Comparison of ENCODE assay signal across 8 cellular contexts in the genomic region with DNA sequence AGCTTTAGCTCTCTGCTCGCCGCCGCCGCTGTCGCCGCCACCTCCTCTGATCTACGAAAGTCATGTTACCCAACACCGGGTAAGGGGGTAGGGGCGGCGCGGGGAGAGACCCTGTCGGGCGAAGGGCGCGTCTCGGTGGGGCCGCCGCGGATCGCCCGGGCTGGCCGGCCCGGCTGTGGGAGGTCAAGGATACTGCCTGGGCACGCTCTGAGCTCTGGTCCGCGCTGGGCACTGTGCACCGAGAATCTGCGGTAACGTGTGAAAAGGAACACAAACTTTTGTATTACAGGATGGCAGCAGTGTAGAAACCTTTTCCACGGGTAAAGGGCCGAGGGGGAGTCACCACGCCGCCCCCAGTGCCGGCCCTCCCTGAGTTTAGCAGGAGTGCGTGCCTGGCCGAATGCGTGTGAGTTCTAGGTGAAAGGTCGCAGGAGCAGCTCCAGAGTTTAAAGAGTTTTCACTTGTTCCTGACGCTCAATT. TPM values are rescaled to one million over a fixed set of nuclear protein-coding genes. Genes with fewer than 3 reads are reported as not detected.
DNase-seq lines count a peak whose midpoint lies in the region; ATAC-seq, FAIRE-seq and TF ChIP-seq lines count a peak whose summit lies in the region.

HSDL2 (plus strand) TSS at position 7 of the 480 bp plus-strand sequence; CDS start at position 63, 56 bp downstream.

- peak; percentile 64 for DNase-seq in DMS53 (lab: John Stamatoyannopoulos, UW)
- no peak for DNase-seq in DMS53 treated with DMSO at 0.1 percent for 48 hours (lab: John Stamatoyannopoulos, UW; ENCODE audit: unreplicated experiment)
- peak; percentile 7 for DNase-seq in NCI-H226
- DNase-seq in K562 (ENCODE audit: extremely low read depth in 1 of 4, low spot score in 3 of 4): peak in 3 of 4 experiments; percentile 19 to 59 (median 35)
- DNase-seq in small intestine: peak; percentile 63
- DNase-seq in HuH-7 (ENCODE audit: low spot score): no peak

- H3K27ac ChIP-seq in K562 (ENCODE audit: extremely low read depth, low read depth, low read length): peak within 1 kb of the TSS; percentile 93
- peak within 1 kb of the TSS; percentile 95 to 97 for H3K27ac ChIP-seq in small intestine (ENCODE audit: low read depth in 1 of 2, low read length in 1 of 2)

- TF ChIP-seq CTCF in K562 (IDR thresholded peaks at IDR 0.05 in 2 of 3, conservative IDR thresholded peaks at IDR 0.05 in 1 of 3; ENCODE audit: insufficient read depth in 2 of 3, low read depth in 1 of 3, low read length in 3 of 3): no peak

- peaks cover 3% of the 10 kb centered on the region for H3K9me1 ChIP-seq in K562 (ENCODE audit: control insufficient read depth, insufficient read depth, low read length)

- FAIRE-seq in K562 (lab: Jason Lieb, UNC) (no peak), small intestine (lab: Jason Lieb, UNC) (no peak)

- in situ Hi-C loops in K562 (cut with MboI): no loop called here

- under 1% methylated on average over 32 of the region's 39 CpGs for WGBS in K562 (ENCODE audit: insufficient coverage, low coverage, missing lambda C conversion rate)
- 0 to 1% (median 0%) methylated on average over 32 to 39 of the region's 39 CpGs for WGBS in small intestine, 3 donors

- ATAC-seq in HG02571 (IDR thresholded peaks at IDR 0.05; ENCODE audit: unreplicated experiment) (peak; percentile 31), K562 (peak; percentile 57)

- H2AFZ ChIP-seq in K562 (ENCODE audit: low read depth, low read length): peak within 1 kb of the TSS; percentile 98

- no peaks in the 10 kb centered on the region for H3K9me3 ChIP-seq in K562 (replicated peaks; ENCODE audit: control insufficient read depth, insufficient read depth, low read depth, low read length)
- no peaks in the 10 kb centered on the region for H3K9me3 ChIP-seq in iPS-18c (ENCODE audit: control insufficient read depth, insufficient read depth, low read length)
- no peaks in the 10 kb centered on the region for H3K9me3 ChIP-seq in small intestine (ENCODE audit: control insufficient read depth, low read depth)

- H3K9ac ChIP-seq in K562 (ENCODE audit: insufficient read depth in 1 of 2, low read depth in 2 of 2, low read length in 2 of 2): peak within 1 kb of the TSS; percentile 82 to 95

- intact Hi-C loops in K562 (cut with micrococcal nuclease): loop anchor here (1.0 to 5.0 kb wide), 2 partner anchors 42 to 332 kb away; no protein-coding TSS in a partner anchor

- H3K4me1 ChIP-seq in K562 (replicated peaks in 1 of 2; ENCODE audit: control insufficient read depth in 2 of 2, insufficient read depth in 2 of 2, low read length in 2 of 2): peaks cover 14 to 27% of the 10 kb centered on the region in 2 experiments
- H3K4me1 ChIP-seq in small intestine (ENCODE audit: control insufficient read depth in 2 of 2, insufficient read depth in 1 of 2, low read depth in 1 of 2, low read length in 1 of 2): peaks cover 2 to 5% of the 10 kb centered on the region in 2 donors

- peak within 1 kb of the TSS; percentile 88 for H3K4me2 ChIP-seq in K562 (ENCODE audit: insufficient read depth, low read length)

- peaks cover 76% of the 10 kb centered on the region for H3K79me2 ChIP-seq in K562 (ENCODE audit: control insufficient read depth, insufficient read depth, low read length)

- H3K27me3 ChIP-seq in K562 (ENCODE audit: control insufficient read depth in 2 of 2, insufficient read depth in 2 of 2, low read length in 2 of 2): no peaks in the 10 kb centered on the region
- no peaks in the 10 kb centered on the region for H3K27me3 ChIP-seq in small intestine (ENCODE audit: control insufficient read depth in 2 of 2, insufficient read depth in 2 of 2, low read length in 2 of 2)

- CTCF ChIA-PET in K562 (lab: Yijun Ruan, JAX; ENCODE audit: low intra/inter-chr PET ratio): interaction anchor here (0.7 kb wide), 1 partner anchor 294 kb away, joined by 3 read pairs; no protein-coding TSS in a partner anchor

- POLR2A ChIA-PET in K562 (lab: Yijun Ruan, JAX): interaction anchor here (0.6 to 2.5 kb wide), 18 partner anchors 9 to 749 kb away, joined by 3 to 11 read pairs (median 4); partner anchors contain the start of genes DNAJC25 and PTBP3

- H3K4me3 ChIP-seq in K562: peak within 1 kb of the TSS; percentile 80
- peak within 1 kb of the TSS; percentile 84 for H3K4me3 ChIP-seq in iPS-18c (ENCODE audit: insufficient read depth, low read depth, low read length)
- H3K4me3 ChIP-seq in small intestine (ENCODE audit: low read depth in 1 of 2, low read length in 2 of 2): peak within 1 kb of the TSS; percentile 69 to 75

- no peak for TF ChIP-seq RAD21 in K562 (CRISPR knock-in tag; conservative IDR thresholded peaks at IDR 0.05 in 1 of 2, IDR thresholded peaks at IDR 0.05 in 1 of 2)

- H3K36me3 ChIP-seq in K562 (ENCODE audit: control insufficient read depth, insufficient read depth, low read length): peaks cover 5% of the 10 kb centered on the region; the same call in 1 of the 3 replicates
- no peaks in the 10 kb centered on the region for H3K36me3 ChIP-seq in small intestine (ENCODE audit: control insufficient read depth in 2 of 2, insufficient read depth in 2 of 2, low read length in 2 of 2)

- TF ChIP-seq EP300 in K562 (IDR thresholded peaks at IDR 0.05; ENCODE audit: low read length): no peak

- BruUV-seq in K562 (replicated peaks; lab: Mats Ljungman, UMichigan): no TSS peak

- TF ChIP-seq POLR2A in K562 (conservative IDR thresholded peaks at IDR 0.05): no peak

- no peaks in the 10 kb centered on the region for H4K20me1 ChIP-seq in K562 (replicated peaks; ENCODE audit: control insufficient read depth, insufficient read depth, low read length)

TF ChIP-seq in K562, 482 proteins besides CTCF, POLR2A, EP300 and RAD21 (continues in another document):
- TF ChIP-seq NR4A1 (CRISPR knock-in tag; IDR thresholded peaks at IDR 0.05): peak; percentile 61; the same call in 1 of the 2 replicates
- TF ChIP-seq NR4A1 (tag; IDR thresholded peaks at IDR 0.05): no peak
- TF ChIP-seq ZNF134 (CRISPR knock-in tag; conservative IDR thresholded peaks at IDR 0.05): no peak
- no peak for TF ChIP-seq SOX6 (IDR thresholded peaks at IDR 0.05)
- TF ChIP-seq, protein P1, sequence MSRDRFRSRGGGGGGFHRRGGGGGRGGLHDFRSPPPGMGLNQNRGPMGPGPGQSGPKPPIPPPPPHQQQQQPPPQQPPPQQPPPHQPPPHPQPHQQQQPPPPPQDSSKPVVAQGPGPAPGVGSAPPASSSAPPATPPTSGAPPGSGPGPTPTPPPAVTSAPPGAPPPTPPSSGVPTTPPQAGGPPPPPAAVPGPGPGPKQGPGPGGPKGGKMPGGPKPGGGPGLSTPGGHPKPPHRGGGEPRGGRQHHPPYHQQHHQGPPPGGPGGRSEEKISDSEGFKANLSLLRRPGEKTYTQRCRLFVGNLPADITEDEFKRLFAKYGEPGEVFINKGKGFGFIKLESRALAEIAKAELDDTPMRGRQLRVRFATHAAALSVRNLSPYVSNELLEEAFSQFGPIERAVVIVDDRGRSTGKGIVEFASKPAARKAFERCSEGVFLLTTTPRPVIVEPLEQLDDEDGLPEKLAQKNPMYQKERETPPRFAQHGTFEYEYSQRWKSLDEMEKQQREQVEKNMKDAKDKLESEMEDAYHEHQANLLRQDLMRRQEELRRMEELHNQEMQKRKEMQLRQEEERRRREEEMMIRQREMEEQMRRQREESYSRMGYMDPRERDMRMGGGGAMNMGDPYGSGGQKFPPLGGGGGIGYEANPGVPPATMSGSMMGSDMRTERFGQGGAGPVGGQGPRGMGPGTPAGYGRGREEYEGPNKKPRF (IDR thresholded peaks at IDR 0.05; ENCODE audit: low read depth, low read length): no peak
- peak; percentile 54 for TF ChIP-seq NR2C1 (IDR thresholded peaks at IDR 0.05)
- TF ChIP-seq NR2C1 (tag; IDR thresholded peaks at IDR 0.05): peak; percentile 74
- no peak for TF ChIP-seq BRD9 (IDR thresholded peaks at IDR 0.05; ENCODE audit: low read depth, partially characterized antibody)
- TF ChIP-seq SMAD4 (CRISPR knock-in tag; conservative IDR thresholded peaks at IDR 0.05): 0 out of 2 replicates have a peak, but pooled peaks have one; percentile 10
- peak; percentile 32; the same call in 1 of the 2 replicates for TF ChIP-seq ZNF395 (CRISPR knock-in tag; IDR thresholded peaks at IDR 0.05)
- TF ChIP-seq PCBP1 (IDR thresholded peaks at IDR 0.05; ENCODE audit: low read depth, low read length, poor library complexity, severe bottlenecking): peak; percentile 31

RNA-seq across cellular contexts. Expression of gene HSDL2, which starts in this region (rescaled TPM):
- 17.0 and 29.9 TPM in 2 replicates for total RNA-seq in K562 (2011; cell fraction: chromatin; rRNA removed; ENCODE audit: low replicate concordance)
- 11.0 and 12.2 TPM in 2 replicates for total RNA-seq in K562 (2011; cell fraction: nucleolus; rRNA removed)
- 15.3 and 17.0 TPM in 2 replicates for total RNA-seq in K562 (2011; cell fraction: nucleoplasm; rRNA removed)
- total RNA-seq in K562 (2014; rRNA removed) (22.8 and 23.1 TPM in 2 replicates), K562 (2014; rRNA removed; fragmentation: Illumina TruSeq; extraction: Trizol) (43.4 and 46.3 TPM in 2 replicates), K562 (2015; rRNA removed; fragmentation: Illumina TruSeq; extraction: Trizol) (37.6 and 40.3 TPM in 2 replicates), K562 (2021) (28.8 and 29.7 TPM in 2 replicates)
- polyA plus RNA-seq in K562 (2011; rRNA removed) (64.8 and 74.1 TPM in 2 replicates), K562 (2014; fragmentation: Illumina TruSeq; extraction: Trizol) (33.3 and 37.4 TPM in 2 replicates), K562 (2014; fragmentation: Nextera tagmentation; extraction: Ambion mirVana) (10 to 100 TPM; 32.7 to 35.6 TPM), K562 (2014; rRNA removed) (23.1 and 24.6 TPM in 2 replicates), small intestine (10 to 100 TPM; 30.8 to 48.1 (median 32.2) TPM)
- 11.2 and 23.1 TPM in 2 replicates for polyA plus RNA-seq in K562 (2011; cell fraction: cytosol; rRNA removed)
- polyA plus RNA-seq in K562 (2011; cell fraction: nucleus; rRNA removed): 7.7 and 15.4 TPM in 2 replicates
- 29.3 and 34.5 TPM in 2 replicates for polyA plus RNA-seq in K562 (2012)
- polyA minus RNA-seq in K562 (2011; rRNA and poly(A)+ RNA removed): 98.5 and 105 TPM in 2 replicates
- 31.7 and 40.8 TPM in 2 replicates for polyA minus RNA-seq in K562 (2011; cell fraction: cytosol; rRNA and poly(A)+ RNA removed)
- 7.9 and 16.2 TPM in 2 replicates for polyA minus RNA-seq in K562 (2011; cell fraction: nucleus; rRNA and poly(A)+ RNA removed)

Comparison
In these comparisons a context has a peak if more than half of its experiments do, and no peak if none do; other contexts are left out.
1. DNase-seq: peak in DMS53 (single experiment), NCI-H226 (single experiment), K562 (3 of 4) and small intestine (single experiment); none in DMS53 treated with DMSO at 0.1 percent for 48 hours (single experiment) and HuH-7 (single experiment).
2. Peak in every context shown above with its lines, with median percentiles within 50 percentile points of each other: H3K4me3 ChIP-seq.